Comparison of ENCODE assay signal across 21 cellular contexts in genomic region chr2:49772299-49772970, GRCh38.
DNase-seq lines count a peak whose midpoint lies in the region; ATAC-seq and TF ChIP-seq lines count a peak whose summit lies in the region.
"Had no signal": no experiment of that assay in that cellular context is flagged by ENCODE, and none has a peak within 500 bp of the region (broad histone marks: within the 10 kb centered on the region; RNA-seq: fewer than 3 reads in every experiment).

No MANE protein-coding gene starts in this region.

- TF ChIP-seq CTCF in Calu3 (IDR thresholded peaks at IDR 0.05; ENCODE audit: unreplicated experiment) = no peak

- CTCF ChIA-PET in Calu3 (lab: Charles Lee) = interaction anchor here (1.6 kb wide), 1 partner anchor 630 kb away, joined by 4 read pairs; no protein-coding TSS in a partner anchor

- peaks cover 2% of the 10 kb centered on the region for H3K9me3 Mint-ChIP-seq in stimulated activated memory B cell treated with anti-CD40 and anti-IgM and Interleukin-4, amounts not matched to agents 10 μg/mL and 1 μg/mL and 100 μg/mL, for 72 hours
- H3K9me3 Mint-ChIP-seq in Calu3 (ENCODE audit: low read depth, unreplicated experiment) = no peaks in the 10 kb centered on the region
- H3K9me3 Mint-ChIP-seq: CD8-positive, alpha-beta T cell; H9 had no signal

- H3K27ac ChIP-seq in right cardiac atrium (ENCODE audit: low read length) (no peak overlapping the region), aorta (ENCODE audit: low read depth in 1 of 2, low read length in 2 of 2) (no peak overlapping the region)
- H3K27ac ChIP-seq: 22Rv1, BLaER1, C4-2B had no signal

- H3K4me3 Mint-ChIP-seq in stimulated activated memory B cell treated with anti-CD40 and anti-IgM and Interleukin-4, amounts not matched to agents 10 μg/mL and 1 μg/mL and 100 μg/mL, for 72 hours = no peak overlapping the region
- no peak overlapping the region for H3K4me3 Mint-ChIP-seq in Calu3 (ENCODE audit: low read depth, unreplicated experiment)
- H3K4me3 Mint-ChIP-seq: B cell; CD4-positive, CD25-positive, alpha-beta regulatory T cell; CD8-positive, alpha-beta T cell; GM23338; H9 had no signal

- no peaks in the 10 kb centered on the region for H3K27me3 ChIP-seq in right cardiac atrium (ENCODE audit: control insufficient read depth, insufficient read depth)
- H3K27me3 ChIP-seq in aorta (ENCODE audit: control insufficient read depth in 1 of 2, insufficient read depth in 2 of 2, low read length in 1 of 2) = no peaks in the 10 kb centered on the region
- H3K27me3 ChIP-seq: BLaER1 had no signal

- DNase-seq in right cardiac atrium (peak in 2 of 3 donors; percentile 14 to 19), left ventricle myocardium superior (no peak), aorta (peak in 1 of 2 donors; percentile 62), Calu3 (no peak), NCI-H2171 treated with DMSO at 0.1 percent for 48 hours (lab: John Stamatoyannopoulos, UW) (no peak)
- DNase-seq: Caco-2; CD4-positive, CD25-positive, alpha-beta regulatory T cell; CD8-positive, alpha-beta T cell; DMS 273 treated with DMSO at 0.1 percent for 48 hours; DMS79; EL; GDM1; H9 had no signal

- H3K4me3 ChIP-seq in right cardiac atrium (ENCODE audit: low read length) (no peak overlapping the region), aorta (ENCODE audit: low read length in 2 of 2) (no peak overlapping the region)
- H3K4me3 ChIP-seq: BLaER1, GM12878, GM23338 had no signal

- ATAC-seq in right cardiac atrium = peak in 1 of 2 donors; percentile 16
- no peak for ATAC-seq in left ventricle myocardium superior
- ATAC-seq in stimulated activated memory B cell treated with anti-CD40 and anti-IgM and Interleukin-4, amounts not matched to agents 10 μg/mL and 1 μg/mL and 100 μg/mL, for 72 hours = peak; percentile 16
- ATAC-seq in aorta (ENCODE audit: low FRiP score) = peak; percentile 30
- ATAC-seq: CD8-positive, alpha-beta T cell; GM12878; GM23338; HCT116 had no signal

- no TSS peak for BruUV-seq in Calu3 (replicated peaks; lab: Mats Ljungman, UMichigan)

- H3K9me3 ChIP-seq in right cardiac atrium (ENCODE audit: control insufficient read depth, low read length) (no peaks in the 10 kb centered on the region), aorta (ENCODE audit: control insufficient read depth, low read length) (no peaks in the 10 kb centered on the region)
- H3K9me3 ChIP-seq: Caco-2 had no signal

- H3K27ac Mint-ChIP-seq in stimulated activated memory B cell treated with anti-CD40 and anti-IgM and Interleukin-4, amounts not matched to agents 10 μg/mL and 1 μg/mL and 100 μg/mL, for 72 hours = no peak overlapping the region
- H3K27ac Mint-ChIP-seq in Calu3 (ENCODE audit: unreplicated experiment) = no peak overlapping the region
- H3K27ac Mint-ChIP-seq: B cell; CD4-positive, CD25-positive, alpha-beta regulatory T cell; CD8-positive, alpha-beta T cell; GM23338; H9 had no signal

- no peaks in the 10 kb centered on the region for H3K4me1 Mint-ChIP-seq in stimulated activated memory B cell treated with anti-CD40 and anti-IgM and Interleukin-4, amounts not matched to agents 10 μg/mL and 1 μg/mL and 100 μg/mL, for 72 hours
- H3K4me1 Mint-ChIP-seq in Calu3 (ENCODE audit: low read depth, unreplicated experiment) = no peaks in the 10 kb centered on the region
- H3K4me1 Mint-ChIP-seq: B cell; CD4-positive, CD25-positive, alpha-beta regulatory T cell had no signal

- intact Hi-C loops in right cardiac atrium (cut with DNase I) = loop anchor here in 1 of 4 donors (5.0 kb wide), 1 partner anchor 375 kb away; no protein-coding TSS in a partner anchor
- intact Hi-C loops in left ventricle myocardium superior (cut with micrococcal nuclease) = no loop called here
- intact Hi-C loops in aorta (cut with DNase I) = loop anchor here (5.0 to 10.0 kb wide), 3 partner anchors 370 to 630 kb away; no protein-coding TSS in a partner anchor
- intact Hi-C loops in Calu3 (cut with micrococcal nuclease; ENCODE audit: unreplicated experiment) = no loop called here

- H3K36me3 ChIP-seq in aorta (ENCODE audit: control insufficient read depth in 1 of 2, insufficient read depth in 2 of 2, low read length in 1 of 2) = no peaks in the 10 kb centered on the region
- H3K36me3 ChIP-seq: BLaER1 had no signal

- H3K4me1 ChIP-seq in right cardiac atrium (ENCODE audit: control insufficient read depth, insufficient read depth, low read length) (no peaks in the 10 kb centered on the region), aorta (ENCODE audit: control insufficient read depth in 1 of 2, insufficient read depth in 2 of 2, low read length in 2 of 2) (no peaks in the 10 kb centered on the region)
- H3K4me1 ChIP-seq: BLaER1, Caco-2 had no signal

- H3K36me3 Mint-ChIP-seq in stimulated activated memory B cell treated with anti-CD40 and anti-IgM and Interleukin-4, amounts not matched to agents 10 μg/mL and 1 μg/mL and 100 μg/mL, for 72 hours = no peaks in the 10 kb centered on the region
- H3K36me3 Mint-ChIP-seq in Calu3 (ENCODE audit: insufficient read depth, unreplicated experiment) = no peaks in the 10 kb centered on the region
- H3K36me3 Mint-ChIP-seq: CD4-positive, CD25-positive, alpha-beta regulatory T cell; CD8-positive, alpha-beta T cell had no signal

- WGBS in right cardiac atrium = 91% methylated on average over 10 of the region's 10 CpGs
- 94 to 95% methylated on average over 10 of the region's 10 CpGs for WGBS in aorta, 2 donors

- no peaks in the 10 kb centered on the region for H3K27me3 Mint-ChIP-seq in stimulated activated memory B cell treated with anti-CD40 and anti-IgM and Interleukin-4, amounts not matched to agents 10 μg/mL and 1 μg/mL and 100 μg/mL, for 72 hours
- no peaks in the 10 kb centered on the region for H3K27me3 Mint-ChIP-seq in Calu3 (ENCODE audit: unreplicated experiment)
- H3K27me3 Mint-ChIP-seq: B cell; CD4-positive, CD25-positive, alpha-beta regulatory T cell had no signal

Comparison
In these comparisons a context has a peak if more than half of its experiments do, and no peak if none do; other contexts are left out.
1. DNase-seq: peak in right cardiac atrium (2 of 3); none in left ventricle myocardium superior (single experiment), Calu3 (single experiment) and NCI-H2171 treated with DMSO at 0.1 percent for 48 hours (single experiment).
2. intact Hi-C loops: an anchor here in aorta (5.0 to 10.0 kb wide); none called in left ventricle myocardium superior and Calu3.